1 cellular context compared by ENCODE assay signal in the genomic region with DNA sequence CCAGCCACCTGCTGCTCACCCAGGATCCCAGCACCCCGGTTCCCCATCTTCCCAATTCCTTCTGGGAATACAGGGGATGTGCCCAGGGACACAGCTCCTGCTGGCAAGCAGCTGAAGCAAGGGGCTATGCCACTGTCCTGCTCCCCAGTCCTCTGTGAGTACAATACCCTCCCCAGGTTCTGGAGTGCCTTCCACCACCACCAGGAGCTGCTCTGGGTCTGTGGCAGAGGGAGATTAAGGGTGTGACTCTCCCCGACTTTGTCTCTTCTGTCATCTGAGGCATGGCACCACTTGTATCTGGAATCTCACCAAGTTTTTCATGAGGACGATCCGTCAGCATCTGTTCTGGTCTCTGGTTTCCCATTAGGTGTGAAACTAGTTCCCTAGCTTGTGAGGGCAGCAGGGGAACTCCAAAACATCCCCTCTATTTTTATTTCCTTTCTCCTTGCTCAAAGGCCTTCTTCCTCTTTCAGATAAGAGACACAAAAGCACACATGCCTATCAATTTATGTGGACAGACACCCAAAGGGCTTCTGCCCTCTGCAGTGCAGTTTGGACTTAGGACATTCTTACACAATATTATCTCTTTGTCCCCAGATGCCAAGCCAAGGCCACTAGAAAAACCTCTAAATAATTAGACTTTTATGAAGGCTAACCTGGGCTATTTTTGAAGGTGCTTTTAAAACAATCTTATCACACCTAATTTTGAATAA.
A peak's percentile ranks its signal among the peaks of the same experiment; 100 is the strongest.
TF ChIP-seq lines count a peak whose summit lies in the region.

No MANE protein-coding gene starts in this region.

TF ChIP-seq in HepG2, 621 proteins besides CTCF, POLR2A, EP300 and RAD21 (continued from another document and continues in another):
- TF ChIP-seq MXI1 (IDR thresholded peaks at IDR 0.05; ENCODE audit: borderline replicate concordance, low read depth, low read length) (peak; percentile 36; the same call in 1 of the 3 replicates), ZSCAN31 (CRISPR knock-in tag; IDR thresholded peaks at IDR 0.05; ENCODE audit: low read depth) (peak; percentile 38; the same call in 1 of the 2 replicates), TCF7L2 (IDR thresholded peaks at IDR 0.05; ENCODE audit: low read depth, low read length) (no peak; the same call in 1 of the 2 replicates), GATA4 (IDR thresholded peaks at IDR 0.05; ENCODE audit: borderline replicate concordance, low read depth) (peak; percentile 97), PITX1 (CRISPR knock-in tag; IDR thresholded peaks at IDR 0.05) (peak; percentile 72), SOX6 (IDR thresholded peaks at IDR 0.05) (no peak), SOX6 (CRISPR knock-in tag; IDR thresholded peaks at IDR 0.05) (peak; percentile 98), ZFP1 (CRISPR knock-in tag; IDR thresholded peaks at IDR 0.05) (peak; percentile 52), SOX5 (CRISPR knock-in tag; IDR thresholded peaks at IDR 0.05; ENCODE audit: borderline replicate concordance) (peak; percentile 93), CEBPB (IDR thresholded peaks at IDR 0.05; ENCODE audit: borderline replicate concordance, low read depth, low read length) (peak; percentile 94), ZNF430 (CRISPR knock-in tag; IDR thresholded peaks at IDR 0.05) (peak; percentile 35; the same call in 1 of the 2 replicates), KLF16 (CRISPR knock-in tag; IDR thresholded peaks at IDR 0.05) (peak in 1 of 2 experiments; percentile 57; a peak in 1 of 4 replicates), KAT7 (CRISPR knock-in tag; IDR thresholded peaks at IDR 0.05; ENCODE audit: borderline replicate concordance) (0 out of 2 replicates have a peak, but pooled peaks have one; percentile 32), ZNF446 (CRISPR knock-in tag; IDR thresholded peaks at IDR 0.05) (no peak), ZNF644 (CRISPR knock-in tag; IDR thresholded peaks at IDR 0.05; ENCODE audit: low read depth) (0 out of 2 replicates have a peak, but pooled peaks have one; percentile 52), ZNF792 (CRISPR knock-in tag; IDR thresholded peaks at IDR 0.05) (peak; percentile 40; the same call in 1 of the 2 replicates), HOXA5 (CRISPR knock-in tag; IDR thresholded peaks at IDR 0.05) (peak; percentile 61; the same call in 1 of the 2 replicates), ZBTB38 (CRISPR knock-in tag; IDR thresholded peaks at IDR 0.05) (no peak), MEIS2 (CRISPR knock-in tag; IDR thresholded peaks at IDR 0.05) (peak; percentile 72), TARDBP (CRISPR knock-in tag; IDR thresholded peaks at IDR 0.05) (peak; percentile 82; the same call in 1 of the 2 replicates), ZNF263 (CRISPR knock-in tag; IDR thresholded peaks at IDR 0.05) (no peak; the same call in 1 of the 2 replicates), CREB1 (IDR thresholded peaks at IDR 0.05) (no peak), CREB1 (CRISPR knock-in tag; IDR thresholded peaks at IDR 0.05) (peak; percentile 62), MYC (CRISPR knock-in tag; IDR thresholded peaks at IDR 0.05; ENCODE audit: borderline replicate concordance) (0 out of 2 replicates have a peak, but pooled peaks have one; percentile 42), ZMYM2 (CRISPR knock-in tag; IDR thresholded peaks at IDR 0.05) (0 out of 2 replicates have a peak, but pooled peaks have one; percentile 37), TCF7 (IDR thresholded peaks at IDR 0.05; ENCODE audit: low read depth) (peak; percentile 86), TMF1 (CRISPR knock-in tag; IDR thresholded peaks at IDR 0.05; ENCODE audit: low read depth) (peak; percentile 68; the same call in 1 of the 2 replicates), RARA (CRISPR knock-in tag; IDR thresholded peaks at IDR 0.05) (peak; percentile 90), SIX4 (CRISPR knock-in tag; IDR thresholded peaks at IDR 0.05) (peak; percentile 74), ONECUT2 (CRISPR knock-in tag; IDR thresholded peaks at IDR 0.05) (0 out of 2 replicates have a peak, but pooled peaks have one; percentile 25)
- TF ChIP-seq, protein P1, sequence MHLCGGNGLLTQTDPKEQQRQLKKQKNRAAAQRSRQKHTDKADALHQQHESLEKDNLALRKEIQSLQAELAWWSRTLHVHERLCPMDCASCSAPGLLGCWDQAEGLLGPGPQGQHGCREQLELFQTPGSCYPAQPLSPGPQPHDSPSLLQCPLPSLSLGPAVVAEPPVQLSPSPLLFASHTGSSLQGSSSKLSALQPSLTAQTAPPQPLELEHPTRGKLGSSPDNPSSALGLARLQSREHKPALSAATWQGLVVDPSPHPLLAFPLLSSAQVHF (CRISPR knock-in tag; IDR thresholded peaks at IDR 0.05): no peak
- TF ChIP-seq, protein P2, sequence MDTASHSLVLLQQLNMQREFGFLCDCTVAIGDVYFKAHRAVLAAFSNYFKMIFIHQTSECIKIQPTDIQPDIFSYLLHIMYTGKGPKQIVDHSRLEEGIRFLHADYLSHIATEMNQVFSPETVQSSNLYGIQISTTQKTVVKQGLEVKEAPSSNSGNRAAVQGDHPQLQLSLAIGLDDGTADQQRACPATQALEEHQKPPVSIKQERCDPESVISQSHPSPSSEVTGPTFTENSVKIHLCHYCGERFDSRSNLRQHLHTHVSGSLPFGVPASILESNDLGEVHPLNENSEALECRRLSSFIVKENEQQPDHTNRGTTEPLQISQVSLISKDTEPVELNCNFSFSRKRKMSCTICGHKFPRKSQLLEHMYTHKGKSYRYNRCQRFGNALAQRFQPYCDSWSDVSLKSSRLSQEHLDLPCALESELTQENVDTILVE (CRISPR knock-in tag; IDR thresholded peaks at IDR 0.05): 0 out of 2 replicates have a peak, but pooled peaks have one; percentile 53
- TF ChIP-seq, protein P3, sequence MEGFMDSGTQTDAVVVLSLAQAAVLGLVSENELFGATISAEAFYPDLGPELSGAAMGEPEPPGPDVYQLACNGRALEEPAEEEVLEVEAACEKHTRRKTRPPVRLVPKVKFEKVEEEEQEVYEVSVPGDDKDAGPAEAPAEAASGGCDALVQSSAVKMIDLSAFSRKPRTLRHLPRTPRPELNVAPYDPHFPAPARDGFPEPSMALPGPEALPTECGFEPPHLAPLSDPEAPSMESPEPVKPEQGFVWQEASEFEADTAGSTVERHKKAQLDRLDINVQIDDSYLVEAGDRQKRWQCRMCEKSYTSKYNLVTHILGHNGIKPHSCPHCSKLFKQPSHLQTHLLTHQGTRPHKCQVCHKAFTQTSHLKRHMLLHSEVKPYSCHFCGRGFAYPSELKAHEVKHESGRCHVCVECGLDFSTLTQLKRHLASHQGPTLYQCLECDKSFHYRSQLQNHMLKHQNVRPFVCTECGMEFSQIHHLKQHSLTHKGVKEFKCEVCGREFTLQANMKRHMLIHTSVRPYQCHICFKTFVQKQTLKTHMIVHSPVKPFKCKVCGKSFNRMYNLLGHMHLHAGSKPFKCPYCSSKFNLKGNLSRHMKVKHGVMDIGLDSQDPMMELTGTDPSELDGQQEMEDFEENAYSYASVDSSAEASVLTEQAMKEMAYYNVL (CRISPR knock-in tag; IDR thresholded peaks at IDR 0.05; ENCODE audit: borderline replicate concordance): peak; percentile 88; the same call in 1 of the 2 replicates
- TF ChIP-seq, protein P4, sequence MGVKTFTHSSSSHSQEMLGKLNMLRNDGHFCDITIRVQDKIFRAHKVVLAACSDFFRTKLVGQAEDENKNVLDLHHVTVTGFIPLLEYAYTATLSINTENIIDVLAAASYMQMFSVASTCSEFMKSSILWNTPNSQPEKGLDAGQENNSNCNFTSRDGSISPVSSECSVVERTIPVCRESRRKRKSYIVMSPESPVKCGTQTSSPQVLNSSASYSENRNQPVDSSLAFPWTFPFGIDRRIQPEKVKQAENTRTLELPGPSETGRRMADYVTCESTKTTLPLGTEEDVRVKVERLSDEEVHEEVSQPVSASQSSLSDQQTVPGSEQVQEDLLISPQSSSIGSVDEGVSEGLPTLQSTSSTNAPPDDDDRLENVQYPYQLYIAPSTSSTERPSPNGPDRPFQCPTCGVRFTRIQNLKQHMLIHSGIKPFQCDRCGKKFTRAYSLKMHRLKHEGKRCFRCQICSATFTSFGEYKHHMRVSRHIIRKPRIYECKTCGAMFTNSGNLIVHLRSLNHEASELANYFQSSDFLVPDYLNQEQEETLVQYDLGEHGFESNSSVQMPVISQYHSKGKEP (CRISPR knock-in tag; IDR thresholded peaks at IDR 0.05): 0 out of 2 replicates have a peak, but pooled peaks have one; percentile 14
- TF ChIP-seq, protein P5, sequence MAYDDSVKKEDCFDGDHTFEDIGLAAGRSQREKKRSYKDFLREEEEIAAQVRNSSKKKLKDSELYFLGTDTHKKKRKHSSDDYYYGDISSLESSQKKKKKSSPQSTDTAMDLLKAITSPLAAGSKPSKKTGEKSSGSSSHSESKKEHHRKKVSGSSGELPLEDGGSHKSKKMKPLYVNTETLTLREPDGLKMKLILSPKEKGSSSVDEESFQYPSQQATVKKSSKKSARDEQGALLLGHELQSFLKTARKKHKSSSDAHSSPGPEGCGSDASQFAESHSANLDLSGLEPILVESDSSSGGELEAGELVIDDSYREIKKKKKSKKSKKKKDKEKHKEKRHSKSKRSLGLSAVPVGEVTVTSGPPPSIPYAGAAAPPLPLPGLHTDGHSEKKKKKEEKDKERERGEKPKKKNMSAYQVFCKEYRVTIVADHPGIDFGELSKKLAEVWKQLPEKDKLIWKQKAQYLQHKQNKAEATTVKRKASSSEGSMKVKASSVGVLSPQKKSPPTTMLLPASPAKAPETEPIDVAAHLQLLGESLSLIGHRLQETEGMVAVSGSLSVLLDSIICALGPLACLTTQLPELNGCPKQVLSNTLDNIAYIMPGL (CRISPR knock-in tag; IDR thresholded peaks at IDR 0.05; ENCODE audit: borderline replicate concordance in 1 of 2, low read depth in 1 of 2): 0 out of 4 replicates have a peak, but pooled peaks of 1 of the 2 experiments have one; percentile 47
- TF ChIP-seq, protein P6, sequence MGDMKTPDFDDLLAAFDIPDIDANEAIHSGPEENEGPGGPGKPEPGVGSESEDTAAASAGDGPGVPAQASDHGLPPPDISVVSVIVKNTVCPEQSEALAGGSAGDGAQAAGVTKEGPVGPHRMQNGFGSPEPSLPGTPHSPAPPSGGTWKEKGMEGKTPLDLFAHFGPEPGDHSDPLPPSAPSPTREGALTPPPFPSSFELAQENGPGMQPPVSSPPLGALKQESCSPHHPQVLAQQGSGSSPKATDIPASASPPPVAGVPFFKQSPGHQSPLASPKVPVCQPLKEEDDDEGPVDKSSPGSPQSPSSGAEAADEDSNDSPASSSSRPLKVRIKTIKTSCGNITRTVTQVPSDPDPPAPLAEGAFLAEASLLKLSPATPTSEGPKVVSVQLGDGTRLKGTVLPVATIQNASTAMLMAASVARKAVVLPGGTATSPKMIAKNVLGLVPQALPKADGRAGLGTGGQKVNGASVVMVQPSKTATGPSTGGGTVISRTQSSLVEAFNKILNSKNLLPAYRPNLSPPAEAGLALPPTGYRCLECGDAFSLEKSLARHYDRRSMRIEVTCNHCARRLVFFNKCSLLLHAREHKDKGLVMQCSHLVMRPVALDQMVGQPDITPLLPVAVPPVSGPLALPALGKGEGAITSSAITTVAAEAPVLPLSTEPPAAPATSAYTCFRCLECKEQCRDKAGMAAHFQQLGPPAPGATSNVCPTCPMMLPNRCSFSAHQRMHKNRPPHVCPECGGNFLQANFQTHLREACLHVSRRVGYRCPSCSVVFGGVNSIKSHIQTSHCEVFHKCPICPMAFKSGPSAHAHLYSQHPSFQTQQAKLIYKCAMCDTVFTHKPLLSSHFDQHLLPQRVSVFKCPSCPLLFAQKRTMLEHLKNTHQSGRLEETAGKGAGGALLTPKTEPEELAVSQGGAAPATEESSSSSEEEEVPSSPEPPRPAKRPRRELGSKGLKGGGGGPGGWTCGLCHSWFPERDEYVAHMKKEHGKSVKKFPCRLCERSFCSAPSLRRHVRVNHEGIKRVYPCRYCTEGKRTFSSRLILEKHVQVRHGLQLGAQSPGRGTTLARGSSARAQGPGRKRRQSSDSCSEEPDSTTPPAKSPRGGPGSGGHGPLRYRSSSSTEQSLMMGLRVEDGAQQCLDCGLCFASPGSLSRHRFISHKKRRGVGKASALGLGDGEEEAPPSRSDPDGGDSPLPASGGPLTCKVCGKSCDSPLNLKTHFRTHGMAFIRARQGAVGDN (CRISPR knock-in tag; IDR thresholded peaks at IDR 0.05): peak; percentile 79
- TF ChIP-seq, protein P7, sequence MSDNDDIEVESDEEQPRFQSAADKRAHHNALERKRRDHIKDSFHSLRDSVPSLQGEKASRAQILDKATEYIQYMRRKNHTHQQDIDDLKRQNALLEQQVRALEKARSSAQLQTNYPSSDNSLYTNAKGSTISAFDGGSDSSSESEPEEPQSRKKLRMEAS (IDR thresholded peaks at IDR 0.05): peak; percentile 29; the same call in 1 of the 2 replicates
- TF ChIP-seq, protein P8, sequence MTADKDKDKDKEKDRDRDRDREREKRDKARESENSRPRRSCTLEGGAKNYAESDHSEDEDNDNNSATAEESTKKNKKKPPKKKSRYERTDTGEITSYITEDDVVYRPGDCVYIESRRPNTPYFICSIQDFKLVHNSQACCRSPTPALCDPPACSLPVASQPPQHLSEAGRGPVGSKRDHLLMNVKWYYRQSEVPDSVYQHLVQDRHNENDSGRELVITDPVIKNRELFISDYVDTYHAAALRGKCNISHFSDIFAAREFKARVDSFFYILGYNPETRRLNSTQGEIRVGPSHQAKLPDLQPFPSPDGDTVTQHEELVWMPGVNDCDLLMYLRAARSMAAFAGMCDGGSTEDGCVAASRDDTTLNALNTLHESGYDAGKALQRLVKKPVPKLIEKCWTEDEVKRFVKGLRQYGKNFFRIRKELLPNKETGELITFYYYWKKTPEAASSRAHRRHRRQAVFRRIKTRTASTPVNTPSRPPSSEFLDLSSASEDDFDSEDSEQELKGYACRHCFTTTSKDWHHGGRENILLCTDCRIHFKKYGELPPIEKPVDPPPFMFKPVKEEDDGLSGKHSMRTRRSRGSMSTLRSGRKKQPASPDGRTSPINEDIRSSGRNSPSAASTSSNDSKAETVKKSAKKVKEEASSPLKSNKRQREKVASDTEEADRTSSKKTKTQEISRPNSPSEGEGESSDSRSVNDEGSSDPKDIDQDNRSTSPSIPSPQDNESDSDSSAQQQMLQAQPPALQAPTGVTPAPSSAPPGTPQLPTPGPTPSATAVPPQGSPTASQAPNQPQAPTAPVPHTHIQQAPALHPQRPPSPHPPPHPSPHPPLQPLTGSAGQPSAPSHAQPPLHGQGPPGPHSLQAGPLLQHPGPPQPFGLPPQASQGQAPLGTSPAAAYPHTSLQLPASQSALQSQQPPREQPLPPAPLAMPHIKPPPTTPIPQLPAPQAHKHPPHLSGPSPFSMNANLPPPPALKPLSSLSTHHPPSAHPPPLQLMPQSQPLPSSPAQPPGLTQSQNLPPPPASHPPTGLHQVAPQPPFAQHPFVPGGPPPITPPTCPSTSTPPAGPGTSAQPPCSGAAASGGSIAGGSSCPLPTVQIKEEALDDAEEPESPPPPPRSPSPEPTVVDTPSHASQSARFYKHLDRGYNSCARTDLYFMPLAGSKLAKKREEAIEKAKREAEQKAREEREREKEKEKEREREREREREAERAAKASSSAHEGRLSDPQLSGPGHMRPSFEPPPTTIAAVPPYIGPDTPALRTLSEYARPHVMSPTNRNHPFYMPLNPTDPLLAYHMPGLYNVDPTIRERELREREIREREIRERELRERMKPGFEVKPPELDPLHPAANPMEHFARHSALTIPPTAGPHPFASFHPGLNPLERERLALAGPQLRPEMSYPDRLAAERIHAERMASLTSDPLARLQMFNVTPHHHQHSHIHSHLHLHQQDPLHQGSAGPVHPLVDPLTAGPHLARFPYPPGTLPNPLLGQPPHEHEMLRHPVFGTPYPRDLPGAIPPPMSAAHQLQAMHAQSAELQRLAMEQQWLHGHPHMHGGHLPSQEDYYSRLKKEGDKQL (CRISPR knock-in tag; IDR thresholded peaks at IDR 0.05; ENCODE audit: low read depth): peak; percentile 58; the same call in 1 of the 2 replicates
- TF ChIP-seq, protein P9, sequence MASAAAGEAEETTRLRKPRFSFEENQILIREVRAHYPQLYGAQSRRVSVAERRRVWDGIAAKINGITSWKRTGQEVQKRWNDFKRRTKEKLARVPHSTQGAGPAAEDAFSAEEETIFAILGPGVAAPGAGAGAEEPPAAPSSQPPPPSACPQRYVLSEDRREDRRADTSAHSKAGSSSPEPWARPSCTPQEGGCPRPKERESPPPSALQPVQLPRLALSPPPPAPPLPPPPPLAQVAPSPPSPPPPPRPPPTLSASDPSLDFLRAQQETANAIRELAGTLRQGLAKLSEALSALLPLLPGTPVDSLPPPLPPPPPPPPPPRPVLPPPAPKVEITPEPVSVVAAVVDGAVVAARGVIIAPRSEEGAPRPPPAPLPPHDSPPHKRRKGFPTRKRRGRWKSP (CRISPR knock-in tag; IDR thresholded peaks at IDR 0.05): peak; percentile 77; the same call in 1 of the 2 replicates
